In the genomic region with DNA sequence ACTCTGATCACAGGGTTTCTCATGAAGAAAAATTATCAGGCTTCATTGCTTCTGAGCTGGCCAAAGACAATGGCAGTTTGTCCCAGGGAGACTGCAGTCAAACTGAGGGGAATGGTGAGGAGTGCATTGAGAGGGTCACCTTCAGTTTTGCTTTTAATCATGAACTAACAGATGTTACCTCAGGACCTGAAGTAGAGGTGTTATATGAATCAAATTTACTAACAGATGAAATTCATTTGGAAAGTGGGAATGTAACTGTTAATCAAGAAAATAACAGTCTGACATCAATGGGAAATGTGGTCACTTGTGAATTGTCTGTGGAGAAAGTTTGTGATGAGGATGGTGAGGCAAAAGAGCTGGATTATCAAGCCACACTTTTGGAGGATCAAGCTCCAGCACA, we compare ENCODE assay signal across 15 cellular contexts.
A peak's percentile ranks its signal among the peaks of the same experiment; 100 is the strongest.
DNase-seq lines count a peak whose midpoint lies in the region; ATAC-seq, FAIRE-seq and TF ChIP-seq lines count a peak whose summit lies in the region.
"Had no signal": no experiment of that assay in that cellular context is flagged by ENCODE, and none has a peak within 500 bp of the region (broad histone marks: within the 10 kb centered on the region; RNA-seq: fewer than 3 reads in every experiment).

No MANE protein-coding gene starts in this region.

- H3K9me3 ChIP-seq in left ventricle myocardium inferior (replicated peaks), result no peaks in the 10 kb centered on the region
- no peaks in the 10 kb centered on the region for H3K9me3 ChIP-seq in tibial artery

- peaks cover 82% of the 10 kb centered on the region for H3K4me1 Mint-ChIP-seq in brain

- H4K8ac ChIP-seq in mesendoderm (ENCODE audit: low read depth, low read length), result no peak overlapping the region

- no peaks in the 10 kb centered on the region for H3K36me3 ChIP-seq in left ventricle myocardium inferior
- H3K36me3 ChIP-seq in mesendoderm (ENCODE audit: control insufficient read depth, insufficient read depth, low read length), result peaks cover 3% of the 10 kb centered on the region
- peaks cover 0 to 12% (median 6%) of the 10 kb centered on the region in 3 donors for H3K36me3 ChIP-seq in tibial artery

- H3K4me3 Mint-ChIP-seq in brain, result peak overlapping the region; percentile 74 to 87 (median 80)

- H3K27me3 Mint-ChIP-seq in brain, result peaks cover 2% of the 10 kb centered on the region

- peaks cover 72% of the 10 kb centered on the region for H3K79me2 ChIP-seq in mesendoderm (ENCODE audit: control insufficient read depth, insufficient read depth, low read length)

- H3K36me3 Mint-ChIP-seq in brain, result peaks cover 40% of the 10 kb centered on the region

- no peak overlapping the region for H4K5ac ChIP-seq in mesendoderm (ENCODE audit: low read length)

- H2BK15ac ChIP-seq in mesendoderm (replicated peaks; ENCODE audit: low read depth), result no peak overlapping the region

- H3K9me3 Mint-ChIP-seq in brain, result no peaks in the 10 kb centered on the region

- FAIRE-seq in GM12891 (lab: Jason Lieb, UNC), result no peak
- FAIRE-seq: G401.6 had no signal

- no peak overlapping the region for H2BK120ac ChIP-seq in mesendoderm (ENCODE audit: low read depth, low read length)

- ATAC-seq in left cardiac atrium, result no peak
- ATAC-seq: activated CD4-positive, CD25-positive, alpha-beta regulatory T cell treated with anti-CD3 and anti-CD28 coated beads, Interleukin-2, amount 50 U/mL, for 24 hours had no signal

- H3K4me1 ChIP-seq in left ventricle myocardium inferior, result peaks cover 91% of the 10 kb centered on the region
- H3K4me1 ChIP-seq in mesendoderm (ENCODE audit: control insufficient read depth, low read depth, low read length), result peaks cover 12% of the 10 kb centered on the region
- H3K4me1 ChIP-seq in tibial artery, result peaks cover 0 to 88% (median 60%) of the 10 kb centered on the region in 4 donors

- H3K9ac ChIP-seq in mesendoderm (ENCODE audit: low read length), result peak overlapping the region; percentile 94

- no peak overlapping the region for H3K4ac ChIP-seq in mesendoderm (ENCODE audit: low read depth, low read length)

- H3K4me2 ChIP-seq in mesendoderm (ENCODE audit: low read length), result peak overlapping the region; percentile 89

- peak overlapping the region; percentile 72 for H3K56ac ChIP-seq in mesendoderm (ENCODE audit: low read length)

- intact Hi-C loops in left ventricle myocardium inferior (cut with micrococcal nuclease), result no loop called here
- intact Hi-C loops in left cardiac atrium (cut with DNase I), result no loop called here
- intact Hi-C loops in tibial artery (cut with DNase I; ENCODE audit: low total_unique reads), result loop anchor here (10.0 kb wide), 2 partner anchors 57 to 147 kb away; no protein-coding TSS in a partner anchor

- peaks cover 9% of the 10 kb centered on the region for H3K79me1 ChIP-seq in mesendoderm (ENCODE audit: low read length)

- no peak overlapping the region for H2AK5ac ChIP-seq in mesendoderm (ENCODE audit: low read length)

- no peak overlapping the region for H3K23ac ChIP-seq in mesendoderm (ENCODE audit: low read length)

- no peak for TF ChIP-seq POLR2A in GM12891 (IDR thresholded peaks at IDR 0.05; ENCODE audit: low read depth, low read length)

- H3K27me3 ChIP-seq in left ventricle myocardium inferior (ENCODE audit: low read depth) (no peaks in the 10 kb centered on the region), mesendoderm (ENCODE audit: insufficient read depth, low read length, poor library complexity) (no peaks in the 10 kb centered on the region), tibial artery (no peaks in the 10 kb centered on the region)

- H3K18ac ChIP-seq in mesendoderm (ENCODE audit: low read length), result no peak overlapping the region

- no peak for TF ChIP-seq CTCF in left ventricle myocardium inferior (IDR thresholded peaks at IDR 0.05; ENCODE audit: borderline replicate concordance)
- TF ChIP-seq CTCF in brain (conservative IDR thresholded peaks at IDR 0.05), result no peak
- TF ChIP-seq CTCF in tibial artery (IDR thresholded peaks at IDR 0.05), result no peak

- H3K4me3 ChIP-seq in left ventricle myocardium inferior (peak overlapping the region; percentile 93), mesendoderm (ENCODE audit: low read length) (peak overlapping the region; percentile 83), tibial artery (peak overlapping the region in 1 of 2 donors; percentile 0)

- H3K27ac ChIP-seq in left ventricle myocardium inferior (replicated peaks) (peak overlapping the region; percentile 98), mesendoderm (ENCODE audit: low read depth, low read length) (no peak overlapping the region), tibial artery (peak overlapping the region; percentile 5 to 93)

- no peak overlapping the region for H2BK5ac ChIP-seq in mesendoderm (ENCODE audit: low read length)

- DNase-seq in left ventricle myocardium inferior (no peak), left cardiac atrium (no peak), mesendoderm (no peak), tibial artery (no peak), GM12891 (ENCODE audit: insufficient read length, low spot score) (no peak), SKM-1 (lab: John Stamatoyannopoulos, UW; ENCODE audit: unreplicated experiment) (no peak)
- DNase-seq in activated naive CD4-positive, alpha-beta T cell (lab: John Stamatoyannopoulos, UW), result no peak
- DNase-seq: activated gamma-delta T cell treated with Interleukin-2 at 50 U/mL for 16 hours, AML-193, GOT3, NCI-H226, SHP77 treated with DMSO at 0.1 percent for 48 hours had no signal

- peak overlapping the region in 3 of 5 experiments; percentile 85 to 90 (median 87) for H3K27ac Mint-ChIP-seq in brain

TF ChIP-seq in GM12891, 5 proteins besides CTCF, POLR2A, EP300 and RAD21:
- TF ChIP-seq TAF1 (IDR thresholded peaks at IDR 0.05; ENCODE audit: low read depth, low read length), result no peak
- no peak for TF ChIP-seq POLR2AphosphoS5 (IDR thresholded peaks at IDR 0.05; ENCODE audit: low read depth, low read length)
- no peak for TF ChIP-seq PAX5 (IDR thresholded peaks at IDR 0.05; ENCODE audit: insufficient read depth, low read length, severe bottlenecking)
- no peak for TF ChIP-seq POU2F2 (IDR thresholded peaks at IDR 0.05; ENCODE audit: low read depth, low read length)
- no peak for TF ChIP-seq SPI1 (IDR thresholded peaks at IDR 0.05; ENCODE audit: low read depth, low read length)
